In the genomic region with DNA sequence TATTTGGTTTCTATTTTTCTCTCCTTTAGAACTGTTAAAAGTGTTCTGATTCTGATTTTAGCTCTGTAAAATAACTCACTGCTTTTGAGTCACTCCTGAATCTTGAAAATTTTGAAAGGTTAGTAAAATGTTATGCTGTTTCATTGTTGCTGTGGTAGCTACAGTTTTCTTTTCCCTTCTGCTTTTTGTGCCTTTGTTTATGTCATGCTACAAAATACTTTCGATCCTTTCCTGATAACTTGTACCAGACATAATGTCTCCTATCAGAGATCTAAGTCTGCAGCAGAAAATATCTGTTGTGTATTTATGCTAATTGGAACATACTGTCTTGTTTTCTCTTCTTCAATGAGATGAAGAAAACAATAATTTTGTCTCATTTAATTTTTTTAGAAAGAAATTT, we compare ENCODE assay signal across 18 cellular contexts. TPM values are rescaled to one million over a fixed set of nuclear protein-coding genes. Genes with fewer than 3 reads are reported as not detected.
DNase-seq lines count a peak whose midpoint lies in the region; ATAC-seq and TF ChIP-seq lines count a peak whose summit lies in the region.
"Had no signal": no experiment of that assay in that cellular context is flagged by ENCODE, and none has a peak within 500 bp of the region (broad histone marks: within the 10 kb centered on the region; RNA-seq: fewer than 3 reads in every experiment).

No MANE protein-coding gene starts in this region.

- no peaks in the 10 kb centered on the region for H3K27me3 ChIP-seq in IMR-90 (ENCODE audit: control insufficient read depth, insufficient read depth, low read length)
- H3K27me3 ChIP-seq in parathyroid adenoma (ENCODE audit: control insufficient read depth, insufficient read depth, low read length): no peaks in the 10 kb centered on the region
- no peaks in the 10 kb centered on the region for H3K27me3 ChIP-seq in mesendoderm (ENCODE audit: insufficient read depth, low read length, poor library complexity)
- H3K27me3 ChIP-seq: gastroesophageal sphincter, ovary, sigmoid colon had no signal

- H2BK5ac ChIP-seq in IMR-90 (ENCODE audit: low read depth, low read length, poor library complexity, severe bottlenecking): no peak overlapping the region
- no peak overlapping the region for H2BK5ac ChIP-seq in mesendoderm (ENCODE audit: low read length)

- no peak overlapping the region for H3K9ac ChIP-seq in IMR-90 (ENCODE audit: low read depth, low read length)
- H3K9ac ChIP-seq in SK-N-MC (ENCODE audit: insufficient read length): peak overlapping the region; percentile 37
- no peak overlapping the region for H3K9ac ChIP-seq in parathyroid adenoma
- no peak overlapping the region for H3K9ac ChIP-seq in mesendoderm (ENCODE audit: low read length)

- H3K27ac ChIP-seq in IMR-90 (ENCODE audit: insufficient read depth, low read length): no peak overlapping the region
- 0 out of 2 replicates have a peak overlapping the region, but pooled peaks have one; percentile 20 for H3K27ac ChIP-seq in SK-N-MC
- no peak overlapping the region for H3K27ac ChIP-seq in parathyroid adenoma
- no peak overlapping the region for H3K27ac ChIP-seq in mesendoderm (ENCODE audit: low read depth, low read length)
- H3K27ac ChIP-seq: gastroesophageal sphincter, left ventricle myocardium inferior, ovary, sigmoid colon had no signal

- H2BK120ac ChIP-seq in IMR-90 (ENCODE audit: low read depth, low read length) (no peak overlapping the region), mesendoderm (ENCODE audit: low read depth, low read length) (no peak overlapping the region)

- no peak for TF ChIP-seq POLR2A in IMR-90 (IDR thresholded peaks at IDR 0.05; ENCODE audit: low read depth, low read length)

- BruUV-seq in IMR-90 (replicated peaks; lab: Mats Ljungman, UMichigan): no TSS peak

- TF ChIP-seq RAD21 in IMR-90 (IDR thresholded peaks at IDR 0.05; ENCODE audit: low read length): no peak

- dilution Hi-C loops in IMR-90 (cut with HindIII; ENCODE audit: low sequenced_read_pairs, unreplicated experiment): no loop called here

- in situ Hi-C loops in IMR-90 (cut with MboI; ENCODE audit: low sequenced_read_pairs): no loop called here

- H3K56ac ChIP-seq in IMR-90 (ENCODE audit: extremely low read depth, insufficient read depth, low read length) (no peak overlapping the region), mesendoderm (ENCODE audit: low read length) (no peak overlapping the region)

- TF ChIP-seq CTCF in IMR-90 (conservative IDR thresholded peaks at IDR 0.05; ENCODE audit: low read depth, low read length): no peak
- TF ChIP-seq CTCF in parathyroid adenoma (IDR thresholded peaks at IDR 0.05): no peak

- DNase-seq in NOMO-1 (lab: John Stamatoyannopoulos, UW; ENCODE audit: unreplicated experiment in 2 of 2) (peak; percentile 2 to 52), NOMO-1 treated with dmso at 0.1 percent for 144 hours (lab: John Stamatoyannopoulos, UW; ENCODE audit: unreplicated experiment) (no peak), IMR-90 (no peak), SK-N-MC (ENCODE audit: low read depth, low spot score) (no peak), midbrain (lab: John Stamatoyannopoulos, UW) (no peak), mesendoderm (no peak)
- DNase-seq: activated CD4-positive, alpha-beta memory T cell treated with anti-CD3 and anti-CD28 coated beads for 36 hours; activated naive CD8-positive, alpha-beta T cell treated with anti-CD3 and anti-CD28 coated beads for 36 hours; activated T-cell treated with anti-CD3 and anti-CD28 coated beads, Interleukin-2, amount 50 U/mL, for 4 hours; cortex of kidney; left ventricle myocardium inferior; NCI-H226; sigmoid colon had no signal

- CTCF ChIA-PET in IMR-90 (lab: Yijun Ruan, JAX): interaction anchor here (0.6 kb wide), 1 partner anchor 27 kb away, joined by 3 read pairs; the partner anchor contains the start of gene CEP120

- H3K36me3 ChIP-seq in IMR-90 (ENCODE audit: control insufficient read depth, insufficient read depth, low read length) (no peaks in the 10 kb centered on the region), SK-N-MC (ENCODE audit: insufficient read depth, low read length) (no peaks in the 10 kb centered on the region), parathyroid adenoma (ENCODE audit: control insufficient read depth, insufficient read depth, low read length) (no peaks in the 10 kb centered on the region), mesendoderm (ENCODE audit: control insufficient read depth, insufficient read depth, low read length) (no peaks in the 10 kb centered on the region)
- H3K36me3 ChIP-seq: gastroesophageal sphincter, left ventricle myocardium inferior, ovary, sigmoid colon had no signal

- H2BK15ac ChIP-seq in IMR-90 (ENCODE audit: low read depth, low read length) (no peak overlapping the region), mesendoderm (replicated peaks; ENCODE audit: low read depth) (no peak overlapping the region)

- ATAC-seq in IMR-90 (ENCODE audit: low read depth) (no peak), HG03039 (IDR thresholded peaks at IDR 0.05; ENCODE audit: unreplicated experiment) (no peak)
- ATAC-seq: activated T-cell treated with anti-CD3 and anti-CD28 coated beads, Interleukin-2, amount 50 U/mL, for 4 hours; gastroesophageal sphincter; Panc1 had no signal

- no peak overlapping the region for H3K14ac ChIP-seq in IMR-90 (replicated peaks; ENCODE audit: low read depth, low read length)

- H3K9me3 ChIP-seq in IMR-90 (ENCODE audit: control insufficient read depth, insufficient read depth, low read length) (no peaks in the 10 kb centered on the region), SK-N-MC (ENCODE audit: low read depth, low read length) (no peaks in the 10 kb centered on the region), parathyroid adenoma (ENCODE audit: control insufficient read depth, low read length) (no peaks in the 10 kb centered on the region)
- H3K9me3 ChIP-seq: gastroesophageal sphincter, left ventricle myocardium inferior, ovary, sigmoid colon had no signal

- H3K79me2 ChIP-seq in parathyroid adenoma (no peaks in the 10 kb centered on the region), mesendoderm (ENCODE audit: control insufficient read depth, insufficient read depth, low read length) (no peaks in the 10 kb centered on the region)

- H3K4ac ChIP-seq in IMR-90 (ENCODE audit: low read depth, low read length): no peak overlapping the region
- H3K4ac ChIP-seq in mesendoderm (ENCODE audit: low read depth, low read length): no peak overlapping the region

- H3K4me1 ChIP-seq in IMR-90 (ENCODE audit: control insufficient read depth, insufficient read depth, low read length): peaks cover 4% of the 10 kb centered on the region; the same call in 1 of the 2 replicates
- H3K4me1 ChIP-seq in parathyroid adenoma: peaks cover 8% of the 10 kb centered on the region
- H3K4me1 ChIP-seq in mesendoderm (ENCODE audit: control insufficient read depth, low read depth, low read length): no peaks in the 10 kb centered on the region

- H3K4me2 ChIP-seq in IMR-90 (ENCODE audit: low read depth, low read length) (peak overlapping the region; percentile 62), parathyroid adenoma (ENCODE audit: low read length) (peak overlapping the region; percentile 39), mesendoderm (ENCODE audit: low read length) (no peak overlapping the region)

- no peaks in the 10 kb centered on the region for H4K20me1 ChIP-seq in IMR-90 (ENCODE audit: insufficient read depth, low read length)

- POLR2A ChIA-PET in IMR-90 (lab: Charles Lee; ENCODE audit: unreplicated experiment): no interaction called here

- H3K9me1 ChIP-seq in IMR-90 (ENCODE audit: insufficient read depth, low read length): no peaks in the 10 kb centered on the region; the same call in 1 of the 2 replicates

- H2BK20ac ChIP-seq in IMR-90 (ENCODE audit: low read depth, low read length): no peak overlapping the region

- H3K18ac ChIP-seq in IMR-90 (ENCODE audit: low read depth, low read length): no peak overlapping the region
- H3K18ac ChIP-seq in mesendoderm (ENCODE audit: low read length): no peak overlapping the region

- intact Hi-C loops in IMR-90 (cut with micrococcal nuclease): no loop called here

- no peak overlapping the region for H3K4me3 ChIP-seq in IMR-90 (ENCODE audit: insufficient read depth, low read depth, low read length)
- H3K4me3 ChIP-seq in SK-N-MC: peak overlapping the region; percentile 31
- H3K4me3 ChIP-seq in parathyroid adenoma (ENCODE audit: low read depth, low read length): no peak overlapping the region
- no peak overlapping the region for H3K4me3 ChIP-seq in mesendoderm (ENCODE audit: low read length)
- H3K4me3 ChIP-seq: gastroesophageal sphincter, left ventricle myocardium inferior, ovary, sigmoid colon had no signal

- H4K8ac ChIP-seq in IMR-90 (ENCODE audit: low read depth in 2 of 2, low read length in 2 of 2) (no peak overlapping the region), mesendoderm (ENCODE audit: low read depth, low read length) (no peak overlapping the region)

- WGBS in IMR-90 (ENCODE audit: extremely low coverage in 2 of 2, insufficient read length in 1 of 2), 2 experiments: no CpG with 5 or more reads among the region's 1 CpG
- WGBS in mesendoderm (ENCODE audit: extremely low coverage, insufficient coverage, low lambda C conversion rate): no CpG with 5 or more reads among the region's 1 CpG

- no peak overlapping the region for H3K23ac ChIP-seq in IMR-90 (ENCODE audit: low read depth, low read length)
- no peak overlapping the region for H3K23ac ChIP-seq in mesendoderm (ENCODE audit: low read length)

- H2AK9ac ChIP-seq in IMR-90 (replicated peaks; ENCODE audit: low read depth, low read length, poor library complexity): no peak overlapping the region

- H2AK5ac ChIP-seq in IMR-90 (ENCODE audit: low read depth, low read length): no peak overlapping the region
- H2AK5ac ChIP-seq in mesendoderm (ENCODE audit: low read length): no peak overlapping the region

- H2AFZ ChIP-seq in IMR-90 (replicated peaks; ENCODE audit: low read length, poor library complexity) (no peak overlapping the region), parathyroid adenoma (peak overlapping the region; percentile 28)

- H3K79me1 ChIP-seq in IMR-90 (ENCODE audit: low read depth in 1 of 2, low read length in 2 of 2): no peaks in the 10 kb centered on the region
- no peaks in the 10 kb centered on the region for H3K79me1 ChIP-seq in mesendoderm (ENCODE audit: low read length)

- no peak overlapping the region for H4K91ac ChIP-seq in IMR-90 (ENCODE audit: insufficient read depth, low read depth, low read length)

- H4K5ac ChIP-seq in IMR-90 (ENCODE audit: low read depth, low read length) (no peak overlapping the region), mesendoderm (ENCODE audit: low read length) (no peak overlapping the region)

TF ChIP-seq in IMR-90, 13 proteins besides CTCF, POLR2A, EP300 and RAD21 (continues in another document):
- TF ChIP-seq MAZ (IDR thresholded peaks at IDR 0.05; ENCODE audit: borderline replicate concordance, low read depth, low read length): no peak
- no peak for TF ChIP-seq MXI1 (IDR thresholded peaks at IDR 0.05; ENCODE audit: borderline replicate concordance, low read depth, low read length)
- TF ChIP-seq SMC3 (IDR thresholded peaks at IDR 0.05; ENCODE audit: low read depth, low read length): no peak
- no peak for TF ChIP-seq FOS (IDR thresholded peaks at IDR 0.05; ENCODE audit: low read depth, low read length)

RNA-seq across cellular contexts. Expression of gene CEP120, which starts 26.9 kb away (rescaled TPM):
- total RNA-seq in IMR-90 (2012; rRNA removed): 16.4 and 46.1 TPM in 2 replicates
- polyA plus RNA-seq in IMR-90 (2012; rRNA removed): 6.0 and 6.7 TPM in 2 replicates
- polyA plus RNA-seq in IMR-90 (2012; cell fraction: cytosol; rRNA removed): 2.3 and 2.6 TPM in 2 replicates
- polyA plus RNA-seq in IMR-90 (2012; cell fraction: nucleus; rRNA removed; ENCODE audit: low replicate concordance): 3.8 and 13.6 TPM in 2 replicates
- 10.3 TPM for polyA plus RNA-seq in mesendoderm (2013, experiment 1 of 2)
- polyA plus RNA-seq in mesendoderm (2013, experiment 2 of 2): 10.2 TPM

Comparison
In these comparisons a context has a peak if more than half of its experiments do, and no peak if none do; other contexts are left out.
1. DNase-seq: peak in NOMO-1 (2 of 2); none in NOMO-1 treated with dmso at 0.1 percent for 144 hours (single experiment), IMR-90 (single experiment), SK-N-MC (single experiment), midbrain (single experiment) and mesendoderm (single experiment).